Comparison of ENCODE assay signal across 11 cellular contexts in genomic region chr13:44307255-44307654, GRCh38.
DNase-seq lines count a peak whose midpoint lies in the region; ATAC-seq and TF ChIP-seq lines count a peak whose summit lies in the region.
"Had no signal": no experiment of that assay in that cellular context is flagged by ENCODE, and none has a peak within 500 bp of the region (broad histone marks: within the 10 kb centered on the region; RNA-seq: fewer than 3 reads in every experiment).

No MANE protein-coding gene starts in this region.

- no peak for TF ChIP-seq CTCF in astrocyte of the spinal cord (IDR thresholded peaks at IDR 0.05; ENCODE audit: low read depth, low read length)

- H3K4me3 ChIP-seq in astrocyte of the spinal cord (ENCODE audit: low read depth, low read length), result no peak overlapping the region
- H3K4me3 ChIP-seq in stomach smooth muscle (ENCODE audit: low read length in 2 of 2), result no peak overlapping the region

- in situ Hi-C loops in astrocyte of the spinal cord (cut with HindIII; ENCODE audit: low sequenced_read_pairs), result loop anchor here (25.0 kb wide), 1 partner anchor 130 kb away; no protein-coding TSS in a partner anchor

- H3K9ac ChIP-seq in stomach smooth muscle (ENCODE audit: low read length in 2 of 2), result peak overlapping the region; percentile 73 to 83

- peak overlapping the region; percentile 86 for H3K27ac ChIP-seq in KOPT-K1 (ENCODE audit: low read depth, low read length, poor library complexity, severe bottlenecking)
- peak overlapping the region; percentile 97 for H3K27ac ChIP-seq in stomach smooth muscle (ENCODE audit: low read length)
- H3K27ac ChIP-seq: SJCRH30 had no signal

- DNase-seq in astrocyte of the spinal cord (ENCODE audit: low read depth, low spot score), result peak; percentile 52
- peak; percentile 86 for DNase-seq in left kidney (ENCODE audit: low read depth, low spot score)
- DNase-seq in activated CD4-positive, CD25-positive, alpha-beta regulatory T cell treated with anti-CD3 and anti-CD28 coated beads, Interleukin-2, amount 50 U/mL, for 72 hours, result no peak
- no peak for DNase-seq in DMS 273 treated with DMSO at 0.1 percent for 48 hours (lab: John Stamatoyannopoulos, UW)
- DNase-seq: activated CD4-positive, alpha-beta T cell treated with anti-CD3 and anti-CD28 coated beads for 1 hour; NCI-H446 treated with DMSO at 0.1 percent for 48 hours had no signal

- peaks cover 71% of the 10 kb centered on the region for H3K4me1 ChIP-seq in stomach smooth muscle (ENCODE audit: control insufficient read depth, insufficient read depth, low read length)

- no peaks in the 10 kb centered on the region for H3K9me3 ChIP-seq in KOPT-K1 (ENCODE audit: insufficient read depth, low read length, poor library complexity, severe bottlenecking)
- H3K9me3 ChIP-seq in stomach smooth muscle (ENCODE audit: control insufficient read depth in 2 of 2, low read length in 2 of 2), result no peaks in the 10 kb centered on the region
- H3K9me3 ChIP-seq: SJCRH30 had no signal

- H3K36me3 ChIP-seq in KOPT-K1 (ENCODE audit: insufficient read depth, low read length), result no peaks in the 10 kb centered on the region
- H3K36me3 ChIP-seq in stomach smooth muscle (ENCODE audit: control insufficient read depth in 2 of 2, insufficient read depth in 2 of 2, low read length in 2 of 2), result no peaks in the 10 kb centered on the region
- H3K36me3 ChIP-seq: SJCRH30 had no signal

- H3K27me3 ChIP-seq in stomach smooth muscle (ENCODE audit: control insufficient read depth in 1 of 2, insufficient read depth in 2 of 2, low read length in 2 of 2), result no peaks in the 10 kb centered on the region
- H3K27me3 ChIP-seq: SJCRH30 had no signal

- ATAC-seq in HG02870 (IDR thresholded peaks at IDR 0.05; ENCODE audit: unreplicated experiment), result no peak
- ATAC-seq: activated T-helper 17 cell treated with anti-CD3 and anti-CD28 coated beads, Interleukin-2, amount 50 U/mL, for 72 hours had no signal

Comparison
In these comparisons a context has a peak if more than half of its experiments do, and no peak if none do; other contexts are left out.
1. DNase-seq: peak in astrocyte of the spinal cord (single experiment) and left kidney (single experiment); none in activated CD4-positive, CD25-positive, alpha-beta regulatory T cell treated with anti-CD3 and anti-CD28 coated beads, Interleukin-2, amount 50 U/mL, for 72 hours (single experiment) and DMS 273 treated with DMSO at 0.1 percent for 48 hours (single experiment).